16 cellular contexts compared by ENCODE assay signal in the genomic region with DNA sequence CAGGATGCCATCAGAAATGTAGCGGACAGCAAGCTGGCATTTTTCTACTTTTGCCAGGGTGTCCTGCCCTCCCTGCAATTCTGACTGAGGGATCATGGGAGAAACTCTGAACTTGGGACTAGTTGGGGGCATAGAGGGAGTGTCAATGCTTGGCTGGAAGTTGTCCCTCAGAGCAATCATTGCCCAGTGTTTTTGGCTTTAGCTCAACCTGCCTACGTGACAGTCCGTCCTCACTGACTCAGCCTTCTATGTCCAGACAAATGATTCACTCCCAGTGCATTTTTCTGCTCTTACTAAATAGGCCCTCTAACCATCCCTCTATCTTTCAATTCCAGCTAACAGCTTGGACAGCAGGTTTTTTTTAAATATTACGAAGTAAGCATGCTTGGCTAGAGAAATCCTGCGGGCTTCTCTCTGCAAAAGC.
DNase-seq lines count a peak whose midpoint lies in the region; ATAC-seq and TF ChIP-seq lines count a peak whose summit lies in the region.
"Had no signal": no experiment of that assay in that cellular context is flagged by ENCODE, and none has a peak within 500 bp of the region (broad histone marks: within the 10 kb centered on the region; RNA-seq: fewer than 3 reads in every experiment).

No MANE protein-coding gene starts in this region.

- H3K4me3 ChIP-seq in GM23248 = no peak overlapping the region
- H3K4me3 ChIP-seq in RWPE2 (ENCODE audit: severe bottlenecking) = no peak overlapping the region
- no peak overlapping the region for H3K4me3 ChIP-seq in foreskin fibroblast (ENCODE audit: low read depth in 1 of 2, low read length in 2 of 2)
- H3K4me3 ChIP-seq: K562, testis had no signal

- WGBS in GM23248 (ENCODE audit: low coverage in 1 of 2, low lambda C conversion rate in 2 of 2, missing lambda C conversion rate in 2 of 2), 2 experiments = 6 to 9% methylated on average over 5 of the region's 5 CpGs

- no peaks in the 10 kb centered on the region for H3K27me3 ChIP-seq in GM23248 (replicated peaks; ENCODE audit: insufficient read depth)
- no peaks in the 10 kb centered on the region for H3K27me3 ChIP-seq in RWPE2 (ENCODE audit: insufficient read depth, poor library complexity, severe bottlenecking)
- H3K27me3 ChIP-seq: testis had no signal

- H3K36me3 ChIP-seq in GM23248 (ENCODE audit: low read depth) = no peaks in the 10 kb centered on the region
- no peaks in the 10 kb centered on the region for H3K36me3 ChIP-seq in RWPE2 (ENCODE audit: low read depth)

- no peak overlapping the region for H2AFZ ChIP-seq in GM23248

- ATAC-seq in RWPE2 (ENCODE audit: low read depth) = peak; percentile 100
- no peak for ATAC-seq in HG02610 (IDR thresholded peaks at IDR 0.05; ENCODE audit: unreplicated experiment)
- ATAC-seq: K562 had no signal

- H3K27ac ChIP-seq in GM23248 (no peak overlapping the region), RWPE2 (ENCODE audit: poor library complexity, severe bottlenecking) (peak overlapping the region; percentile 68)
- H3K27ac ChIP-seq: testis had no signal

- H3K4me1 ChIP-seq in GM23248 (ENCODE audit: insufficient read depth) (0 out of 2 replicates have a peak, but pooled peaks cover 2% of the 10 kb centered on the region), RWPE2 (ENCODE audit: insufficient read depth, poor library complexity, severe bottlenecking) (peaks cover 21% of the 10 kb centered on the region)
- H3K4me1 ChIP-seq: testis had no signal

- no peaks in the 10 kb centered on the region for H4K20me1 ChIP-seq in GM23248 (ENCODE audit: insufficient read depth)

- in situ Hi-C loops in GM23248 (cut with MboI) = no loop called here

- H3K9ac ChIP-seq in GM23248 = no peak overlapping the region

- no peak for TF ChIP-seq CTCF in RWPE2 (IDR thresholded peaks at IDR 0.05; ENCODE audit: poor library complexity, severe bottlenecking)
- TF ChIP-seq CTCF in foreskin fibroblast (IDR thresholded peaks at IDR 0.05; ENCODE audit: low read depth, low read length) = no peak

- DNase-seq in GM23248 (peak; percentile 69), RWPE2 (ENCODE audit: low spot score) (peak; percentile 61), foreskin fibroblast (peak; percentile 2 to 3), renal cortical epithelial cell (ENCODE audit: low read depth) (peak; percentile 98), DMS 273 treated with DMSO at 0.1 percent for 48 hours (lab: John Stamatoyannopoulos, UW) (no peak), NCI-H1417 (lab: John Stamatoyannopoulos, UW) (no peak)
- DNase-seq: activated CD4-positive, CD25-positive, alpha-beta regulatory T cell treated with anti-CD3 and anti-CD28 coated beads, Interleukin-2, amount 50 U/mL, for 72 hours; activated T-cell treated with anti-CD3 and anti-CD28 coated beads, Interleukin-2, amount 50 U/mL, for 1 hour; aorta; COR-L47; H7; NCI-H2029; NK-92 treated with Interleukin-12 subunit alpha and Interleukin-12 subunit beta, amount 100 ng/mL, for 24 hours; testis had no signal

- H3K79me2 ChIP-seq in GM23248 (ENCODE audit: insufficient read depth) = no peaks in the 10 kb centered on the region

- no peaks in the 10 kb centered on the region for H3K9me2 ChIP-seq in GM23248 (ENCODE audit: insufficient read depth)

- H3K4me2 ChIP-seq in GM23248 (ENCODE audit: unreplicated experiment) = no peak overlapping the region

- H3K9me3 ChIP-seq in GM23248 (ENCODE audit: low read depth) = no peaks in the 10 kb centered on the region
- H3K9me3 ChIP-seq in RWPE2 (ENCODE audit: severe bottlenecking) = no peaks in the 10 kb centered on the region
- H3K9me3 ChIP-seq: testis had no signal

- no peaks in the 10 kb centered on the region for H3F3A ChIP-seq in GM23248 (ENCODE audit: insufficient read depth)

Comparison
In these comparisons a context has a peak if more than half of its experiments do, and no peak if none do; other contexts are left out.
1. DNase-seq: peak in GM23248 (single experiment), RWPE2 (single experiment), foreskin fibroblast (2 of 2) and renal cortical epithelial cell (single experiment); none in DMS 273 treated with DMSO at 0.1 percent for 48 hours (single experiment) and NCI-H1417 (0 of 3).